8 cellular contexts compared by ENCODE assay signal in the genomic region with DNA sequence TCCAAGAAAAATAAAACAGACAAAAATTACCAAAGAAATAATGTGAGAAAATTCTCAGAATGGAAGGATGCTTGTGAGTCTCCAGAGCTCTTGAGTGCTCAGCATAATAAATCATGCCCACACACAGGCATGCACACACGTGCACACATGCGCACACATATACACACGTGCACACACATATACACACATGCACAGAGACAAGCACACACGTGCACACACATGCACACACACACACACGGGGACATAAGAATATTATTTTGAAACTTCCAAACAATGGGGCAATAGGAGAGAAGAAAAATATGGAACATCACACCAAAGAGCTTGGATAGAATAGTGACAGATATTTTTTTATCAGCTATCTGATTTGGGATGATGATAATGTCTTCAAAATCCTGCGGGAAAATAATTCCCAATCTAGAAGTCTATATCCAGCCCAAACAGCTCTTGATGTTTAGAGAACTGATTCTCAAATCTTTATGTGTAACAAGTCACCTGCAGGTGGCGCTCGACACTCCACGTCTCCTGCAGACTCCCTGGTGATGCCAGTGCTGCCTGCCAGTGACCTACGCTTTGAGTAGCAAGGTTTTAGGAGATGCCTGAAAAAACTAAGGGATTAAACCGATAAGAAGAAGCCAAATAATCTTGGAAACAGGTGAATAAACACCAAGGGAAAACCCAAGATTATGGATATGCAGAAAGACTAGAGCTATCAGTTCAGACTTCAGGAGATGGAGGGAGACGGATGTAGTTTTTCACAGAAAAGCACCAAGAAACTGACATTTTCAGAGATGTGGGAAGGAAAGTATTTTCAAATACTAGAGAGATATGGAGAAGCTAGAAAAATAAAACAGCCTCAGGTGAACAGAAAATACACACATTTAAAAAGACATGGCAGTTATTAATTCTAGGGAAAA.
DNase-seq lines count a peak whose midpoint lies in the region; ATAC-seq lines count a peak whose summit lies in the region.

No MANE protein-coding gene starts in this region.

- DNase-seq in NCI-H187 (lab: John Stamatoyannopoulos, UW) (peak; percentile 27 to 52), NCI-H187 treated with DMSO at 0.1 percent for 48 hours (lab: John Stamatoyannopoulos, UW) (no peak), NCI-H2196 treated with DMSO at 0.1 percent for 48 hours (lab: John Stamatoyannopoulos, UW; ENCODE audit: unreplicated experiment) (peak; percentile 2), midbrain (lab: John Stamatoyannopoulos, UW) (peak; percentile 65)
- peak; percentile 54 for DNase-seq in activated CD4-positive, alpha-beta T cell treated with anti-CD3 and anti-CD28 coated beads, Interleukin-2, amount 50 U/mL, for 1 hour
- DNase-seq in effector CD4-positive, alpha-beta T cell = peak; percentile 26
- DNase-seq in stimulated activated CD8-positive, alpha-beta memory T cell treated with anti-CD3 and anti-CD28 coated beads, Interleukin-7, amount 100 ng/mL, for 1 hour (ENCODE audit: low read depth in 2 of 2) = peak; percentile 1 to 25

- ATAC-seq in HG02970 (IDR thresholded peaks at IDR 0.05; ENCODE audit: low FRiP score, unreplicated experiment) = peak; percentile 60
